27 cellular contexts compared by ENCODE assay signal in genomic region chr13:48741377-48741776, GRCh38.
A peak's percentile ranks its signal among the peaks of the same experiment; 100 is the strongest.
DNase-seq lines count a peak whose midpoint lies in the region; ATAC-seq and TF ChIP-seq lines count a peak whose summit lies in the region.
"Had no signal": no experiment of that assay in that cellular context is flagged by ENCODE, and none has a peak within 500 bp of the region (broad histone marks: within the 10 kb centered on the region; RNA-seq: fewer than 3 reads in every experiment).

No MANE protein-coding gene starts in this region.

- peaks cover 0 to 26% (median 17%) of the 10 kb centered on the region in 9 donors for H3K4me1 ChIP-seq in heart right ventricle
- H3K4me1 ChIP-seq: colonic mucosa, parathyroid adenoma had no signal

- no peaks in the 10 kb centered on the region for H3K27me3 ChIP-seq in heart right ventricle
- H3K27me3 ChIP-seq: colonic mucosa, MG63, testis had no signal

- no peaks in the 10 kb centered on the region for H3K9me3 ChIP-seq in heart right ventricle
- H3K9me3 ChIP-seq: colonic mucosa, MG63, testis had no signal

- DNase-seq in HFF-Myc (ENCODE audit: extremely low read depth, low read depth) (peak; percentile 38), RPMI8226 (peak; percentile 43), choroid plexus epithelial cell (ENCODE audit: low read depth) (peak; percentile 90), left colon (no peak), GM10248 (ENCODE audit: extremely low spot score) (no peak), hypothalamus (lab: John Stamatoyannopoulos, UW) (no peak), heart right ventricle (no peak), HK-2 (ENCODE audit: unreplicated experiment) (no peak)
- DNase-seq: activated CD4-positive, alpha-beta T cell treated with anti-CD3 and anti-CD28 coated beads, Interleukin-2, amount 50 U/mL, for 4 hours; anterior cingulate cortex; CD4-positive, CD25-positive, alpha-beta regulatory T cell; colonic mucosa; GDM1; HFFc6; MG63; midbrain; NCI-H1436 treated with DMSO at 0.1 percent for 48 hours; NCI-H2227 treated with DMSO at 0.1 percent for 48 hours; NCI-H774; PC-3; T-helper 17 cell; testis had no signal

- CTCF ChIA-PET in GM10248 (lab: Yijun Ruan, JAX): interaction anchor here (0.7 to 1.9 kb wide), 4 partner anchors 8 to 28 kb away, joined by 3 to 6 read pairs (median 5); no protein-coding TSS in a partner anchor

- no peaks in the 10 kb centered on the region for H3K36me3 ChIP-seq in heart right ventricle
- H3K36me3 ChIP-seq: colonic mucosa, MG63 had no signal

- H3K4me3 ChIP-seq in HFF-Myc (replicated peaks; ENCODE audit: low read depth, low read length): no peak overlapping the region
- no peak overlapping the region for H3K4me3 ChIP-seq in choroid plexus epithelial cell (ENCODE audit: low read depth, low read length)
- H3K4me3 ChIP-seq in heart right ventricle: no peak overlapping the region
- H3K4me3 ChIP-seq: colonic mucosa, MG63, testis had no signal

- TF ChIP-seq CTCF in HFF-Myc (IDR thresholded peaks at IDR 0.05; ENCODE audit: low read depth, low read length, missing control alignments): no peak
- TF ChIP-seq CTCF in choroid plexus epithelial cell (conservative IDR thresholded peaks at IDR 0.05; ENCODE audit: low read depth, low read length): no peak
- no peak for TF ChIP-seq CTCF in GM10248 (IDR thresholded peaks at IDR 0.05; ENCODE audit: control extremely low read depth, extremely low read depth, low read depth, missing control alignments)
- TF ChIP-seq CTCF in heart right ventricle (IDR thresholded peaks at IDR 0.05): no peak

- H3K27ac ChIP-seq in heart right ventricle: peak overlapping the region in 1 of 10 donors; percentile 33
- H3K27ac ChIP-seq: colonic mucosa, parathyroid adenoma, testis, VCaP had no signal

- intact Hi-C loops in left colon (cut with DNase I, micrococcal nuclease): no loop called here
- intact Hi-C loops in heart right ventricle (cut with DNase I): no loop called here

- ATAC-seq in left colon (peak; percentile 47), heart right ventricle (no peak)
- ATAC-seq: left lobe of liver; PC-3; sciatic nerve; stimulated activated memory B cell treated with anti-CD40 and anti-IgM and Interleukin-4, amounts not matched to agents 10 μg/mL and 1 μg/mL and 100 μg/mL, for 72 hours; T-helper 17 cell had no signal

- POLR2A ChIA-PET in GM10248 (lab: Yijun Ruan, JAX): no interaction called here

- 55 to 63% methylated on average over 2 of the region's 2 CpGs for WGBS in heart right ventricle, 2 donors

Comparison
In these comparisons a context has a peak if more than half of its experiments do, and no peak if none do; other contexts are left out.
1. DNase-seq: peak in HFF-Myc (single experiment), RPMI8226 (single experiment) and choroid plexus epithelial cell (single experiment); none in left colon (0 of 2), GM10248 (single experiment), hypothalamus (0 of 51), heart right ventricle (0 of 2) and HK-2 (single experiment).